12 cellular contexts compared by ENCODE assay signal in the genomic region with DNA sequence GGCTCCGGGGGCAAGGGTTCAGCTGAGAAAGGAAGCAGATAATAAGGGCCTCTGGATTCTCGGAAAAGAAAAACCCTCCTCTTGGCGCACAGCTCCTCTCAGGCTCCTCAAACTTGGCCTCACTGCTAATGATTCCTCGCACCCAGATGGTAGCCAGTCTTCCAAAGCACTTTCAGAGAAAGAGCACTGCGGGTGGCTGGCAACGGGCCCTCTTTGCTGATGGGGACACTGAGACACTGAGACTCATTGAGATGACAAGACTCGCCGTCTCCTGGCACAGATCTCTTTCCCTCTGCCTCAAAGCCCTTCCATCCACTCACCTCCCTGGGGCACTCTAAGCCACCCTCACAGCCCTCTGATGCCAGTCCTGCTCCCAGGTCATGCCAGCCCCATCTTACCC. TPM values are rescaled to one million over a fixed set of nuclear protein-coding genes. Genes with fewer than 3 reads are reported as not detected.
DNase-seq lines count a peak whose midpoint lies in the region; ATAC-seq and TF ChIP-seq lines count a peak whose summit lies in the region.
"Not testable (repeated sequence)": the region's sequence is repeated elsewhere in the genome, so short reads cannot be mapped to it uniquely, and the experiment has no call there.
"Had no signal": no experiment of that assay in that cellular context is flagged by ENCODE, and none has a peak within 500 bp of the region (broad histone marks: within the 10 kb centered on the region; RNA-seq: fewer than 3 reads in every experiment).

No MANE protein-coding gene starts in this region.

- intact Hi-C loops in CD14-positive monocyte (cut with micrococcal nuclease); left cardiac atrium (cut with DNase I); posterior cingulate gyrus (cut with DNase I); spleen (cut with DNase I; ENCODE audit: low total_unique reads): not testable (repeated sequence)

- H3K27me3 Mint-ChIP-seq in CD14-positive monocyte (ENCODE audit: low read depth in 3 of 3); chondrocyte (ENCODE audit: low read depth): not testable (repeated sequence)

- not testable (repeated sequence) for H3K9me3 Mint-ChIP-seq in CD14-positive monocyte; chondrocyte (ENCODE audit: low read depth)

- not testable (repeated sequence) for TF ChIP-seq POLR2A in spleen (IDR thresholded peaks at IDR 0.05)

- H3K36me3 Mint-ChIP-seq in CD14-positive monocyte; chondrocyte (ENCODE audit: low read depth): not testable (repeated sequence)

- WGBS in spleen, 5 donors: 92 to 100% (median 96%) methylated on average over 2 to 3 of the region's 8 CpGs; no CpG with 5 or more reads in 2 of the 5 donors

- not testable (repeated sequence) for H3K4me1 Mint-ChIP-seq in CD14-positive monocyte; chondrocyte (ENCODE audit: low read depth)

- H3K4me3 ChIP-seq in spleen: not testable (repeated sequence)

- not testable (repeated sequence) for H3K4me1 ChIP-seq in spleen

- H3K4me3 Mint-ChIP-seq in CD14-positive monocyte; chondrocyte (ENCODE audit: unreplicated experiment): not testable (repeated sequence)

- H3K27ac ChIP-seq in spleen: not testable (repeated sequence)

- H3K9me3 ChIP-seq in spleen: not testable (repeated sequence)

- H3K36me3 ChIP-seq in spleen: not testable (repeated sequence)

- ATAC-seq in left cardiac atrium: not testable (repeated sequence)

- TF ChIP-seq CTCF in CD14-positive monocyte (IDR thresholded peaks at IDR 0.05); chondrocyte (IDR thresholded peaks at IDR 0.05); spleen (IDR thresholded peaks at IDR 0.05 in 8 of 11, conservative IDR thresholded peaks at IDR 0.05 in 3 of 11): not testable (repeated sequence)

- not testable (repeated sequence) for H3K27me3 ChIP-seq in spleen (replicated peaks in 1 of 7)

- H3K27ac Mint-ChIP-seq in CD14-positive monocyte; chondrocyte (ENCODE audit: unreplicated experiment): not testable (repeated sequence)

- DNase-seq in CD14-positive monocyte (ENCODE audit: low spot score) (peak; percentile 18), chondrocyte (ENCODE audit: low spot score) (peak; percentile 58), left cardiac atrium (peak; percentile 3), posterior cingulate gyrus (peak in 6 of 10 donors; percentile 6 to 85 (median 31)), spleen (peak; percentile 33)

RNA-seq across cellular contexts. Expression of gene GOLGA8K, which starts 6.6 kb away (rescaled TPM):
- polyA plus RNA-seq in CD14-positive monocyte (not detected), spleen (under 1 TPM; 0.07 to 0.58 (median 0.08) TPM)
- total RNA-seq in chondrocyte (1.3 to 2.0 TPM (median 1.7 TPM) in 3 replicates), left cardiac atrium (under 1 TPM; 0.63 to 0.77 TPM), spleen (1 to 10 TPM in 5 of 7 donors, under 1 TPM in 1, not detected in 1; 0.72 to 3.2 (median 1.6) TPM)
- total RNA-seq: A172; CD4-positive, CD25-positive, alpha-beta regulatory T cell; Daoy; G401; GM12878 had no signal
- polyA plus RNA-seq: CD4-positive, alpha-beta memory T cell; CD4-positive, CD25-positive, alpha-beta regulatory T cell; CD8-positive, alpha-beta memory T cell had no signal

RNA-seq across cellular contexts. Expression of gene GOLGA8O, which starts 58.9 kb away (rescaled TPM):
- polyA plus RNA-seq in CD14-positive monocyte (not detected), spleen (under 1 TPM; 0.07 to 0.67 (median 0.08) TPM)
- total RNA-seq in chondrocyte (2.5 to 5.1 TPM (median 2.8 TPM) in 3 replicates), left cardiac atrium (1 to 10 TPM; 1.6 to 1.7 TPM), spleen (1 to 10 TPM in 5 of 7 donors, under 1 TPM in 1, not detected in 1; 0.85 to 4.1 (median 1.8) TPM)
- total RNA-seq: A172; CD4-positive, CD25-positive, alpha-beta regulatory T cell; CD8-positive, alpha-beta memory T cell; Daoy; G401 had no signal
- polyA plus RNA-seq: CD4-positive, alpha-beta memory T cell; CD4-positive, CD25-positive, alpha-beta regulatory T cell had no signal

Comparison
In these comparisons a context has a peak if more than half of its experiments do, and no peak if none do; other contexts are left out.
1. DNase-seq: peak in every context shown above with its lines; median percentile 58 in chondrocyte; 33 in spleen; 31 in posterior cingulate gyrus; 18 in CD14-positive monocyte; 3 in left cardiac atrium.